In genomic region chr2:8576525-8577157, GRCh38 we compare ENCODE assay signal across 8 cellular contexts.
A peak's percentile ranks its signal among the peaks of the same experiment; 100 is the strongest.
DNase-seq lines count a peak whose midpoint lies in the region; ATAC-seq, FAIRE-seq and TF ChIP-seq lines count a peak whose summit lies in the region.
"Had no signal": no experiment of that assay in that cellular context is flagged by ENCODE, and none has a peak within 500 bp of the region (broad histone marks: within the 10 kb centered on the region; RNA-seq: fewer than 3 reads in every experiment).

No MANE protein-coding gene starts in this region.

- no TSS peak for BruUV-seq in K562 (replicated peaks; lab: Mats Ljungman, UMichigan)

- H3K79me2 ChIP-seq in K562 (ENCODE audit: control insufficient read depth, insufficient read depth, low read length), result no peaks in the 10 kb centered on the region

- in situ Hi-C loops in K562 (cut with MboI), result no loop called here

- TF ChIP-seq POLR2A in K562 (conservative IDR thresholded peaks at IDR 0.05), result no peak

- peak; percentile 7 for DNase-seq in NCI-H69 (lab: John Stamatoyannopoulos, UW)
- no peak for DNase-seq in K562 (ENCODE audit: extremely low read depth in 1 of 4, low spot score in 3 of 4)
- peak; percentile 56 for DNase-seq in stimulated activated CD4-positive, alpha-beta T cell treated with anti-CD3 and anti-CD28 coated beads, Interleukin-4, amount 100 ng/mL, for 24 hours
- DNase-seq in NCI-H1436 treated with DMSO at 0.1 percent for 48 hours (lab: John Stamatoyannopoulos, UW), result no peak
- no peak for DNase-seq in dedifferentiated amniotic fluid mesenchymal stem cell (ENCODE audit: extremely low spot score)
- DNase-seq in kidney glomerular epithelial cell (lab: John Stamatoyannopoulos, UW), result no peak

- intact Hi-C loops in K562 (cut with micrococcal nuclease), result no loop called here

- TF ChIP-seq RAD21 in K562 (CRISPR knock-in tag; conservative IDR thresholded peaks at IDR 0.05 in 1 of 2, IDR thresholded peaks at IDR 0.05 in 1 of 2), result no peak

- H3K9me3 ChIP-seq in K562 (replicated peaks; ENCODE audit: control insufficient read depth, insufficient read depth, low read depth, low read length), result no peaks in the 10 kb centered on the region

- no peak overlapping the region for H2AFZ ChIP-seq in K562 (ENCODE audit: low read depth, low read length)
- H2AFZ ChIP-seq: GM23338 had no signal

- H3K9ac ChIP-seq in K562 (ENCODE audit: insufficient read depth in 1 of 2, low read depth in 2 of 2, low read length in 2 of 2), result no peak overlapping the region

- CTCF ChIA-PET in K562 (lab: Yijun Ruan, JAX; ENCODE audit: low intra/inter-chr PET ratio), result no interaction called here

- no peaks in the 10 kb centered on the region for H3K9me1 ChIP-seq in K562 (ENCODE audit: control insufficient read depth, insufficient read depth, low read length)

- H4K20me1 ChIP-seq in K562 (replicated peaks; ENCODE audit: control insufficient read depth, insufficient read depth, low read length), result no peaks in the 10 kb centered on the region

- no peak for TF ChIP-seq EP300 in K562 (IDR thresholded peaks at IDR 0.05; ENCODE audit: low read length)

- H3K27me3 ChIP-seq in K562 (ENCODE audit: control insufficient read depth in 2 of 2, insufficient read depth in 2 of 2, low read length in 2 of 2), result peaks cover 5 to 62% of the 10 kb centered on the region in 2 experiments; a peak in 3 of 5 replicates

- H3K4me1 ChIP-seq in K562 (replicated peaks in 1 of 2; ENCODE audit: control insufficient read depth in 2 of 2, insufficient read depth in 2 of 2, low read length in 2 of 2), result peaks cover 12 to 21% of the 10 kb centered on the region in 2 experiments; a peak in 4 of 5 replicates

- H3K27ac ChIP-seq in K562 (ENCODE audit: extremely low read depth, low read depth, low read length), result no peak overlapping the region

- no peak overlapping the region for H3K4me3 ChIP-seq in K562
- H3K4me3 ChIP-seq: GM23338 had no signal

- H3K36me3 ChIP-seq in K562 (ENCODE audit: control insufficient read depth, insufficient read depth, low read length), result no peaks in the 10 kb centered on the region

- no peak for FAIRE-seq in K562 (lab: Jason Lieb, UNC)

- no peak overlapping the region for H3K4me2 ChIP-seq in K562 (ENCODE audit: insufficient read depth, low read length)
- H3K4me2 ChIP-seq: GM23338 had no signal

- no peak for TF ChIP-seq CTCF in K562 (IDR thresholded peaks at IDR 0.05 in 2 of 3, conservative IDR thresholded peaks at IDR 0.05 in 1 of 3; ENCODE audit: insufficient read depth in 2 of 3, low read depth in 1 of 3, low read length in 3 of 3)

- ATAC-seq in GM19452 (IDR thresholded peaks at IDR 0.05; ENCODE audit: unreplicated experiment) (peak; percentile 54), K562 (no peak)
- ATAC-seq: GM23338 had no signal

- POLR2A ChIA-PET in K562 (lab: Yijun Ruan, JAX), result interaction anchor here (0.6 to 1.2 kb wide), 2 partner anchors 16 to 58 kb away, joined by 4 to 5 read pairs; no protein-coding TSS in a partner anchor

- 11% methylated on average over 11 of the region's 12 CpGs for WGBS in K562 (ENCODE audit: insufficient coverage, low coverage, missing lambda C conversion rate)

TF ChIP-seq in K562, 482 proteins besides CTCF, POLR2A, EP300 and RAD21 (continues in another document):
- TF ChIP-seq TAF1 (IDR thresholded peaks at IDR 0.05; ENCODE audit: control insufficient read depth, extremely low read depth, insufficient read depth, low read length, severe bottlenecking), result no peak
- no peak for TF ChIP-seq MAFG (tag; conservative IDR thresholded peaks at IDR 0.05)
- TF ChIP-seq IRF1 (CRISPR knock-in tag; IDR thresholded peaks at IDR 0.05; ENCODE audit: borderline replicate concordance), result no peak
- peak; percentile 81; the same call in 1 of the 2 replicates for TF ChIP-seq CBX1 (IDR thresholded peaks at IDR 0.05; ENCODE audit: low read depth)
- no peak for TF ChIP-seq SLC30A9 (CRISPR knock-in tag; IDR thresholded peaks at IDR 0.05)
- TF ChIP-seq ZFP36 (IDR thresholded peaks at IDR 0.05; ENCODE audit: low read depth, low read length, partially characterized antibody), result peak; percentile 76
- no peak for TF ChIP-seq HOMEZ (CRISPR knock-in tag; IDR thresholded peaks at IDR 0.05)
- no peak for TF ChIP-seq LCOR (CRISPR knock-in tag; IDR thresholded peaks at IDR 0.05)
- TF ChIP-seq RCOR1 (IDR thresholded peaks at IDR 0.05; ENCODE audit: borderline replicate concordance in 1 of 2, low read depth in 2 of 2, low read length in 2 of 2), result peak in 1 of 2 experiments; percentile 46; a peak in 1 of 4 replicates
- TF ChIP-seq GABPB1 (CRISPR knock-in tag; IDR thresholded peaks at IDR 0.05), result no peak
- TF ChIP-seq MLLT1 (IDR thresholded peaks at IDR 0.05), result no peak
- no peak for TF ChIP-seq RB1 (IDR thresholded peaks at IDR 0.05; ENCODE audit: low read depth)
- TF ChIP-seq HDAC2 (IDR thresholded peaks at IDR 0.05), result peak; percentile 63; the same call in 1 of the 2 replicates
- TF ChIP-seq COPS2 (conservative IDR thresholded peaks at IDR 0.05), result no peak
- TF ChIP-seq RFX7 (CRISPR knock-in tag; IDR thresholded peaks at IDR 0.05), result no peak
- no peak for TF ChIP-seq PML (IDR thresholded peaks at IDR 0.05; ENCODE audit: low read length)
- no peak for TF ChIP-seq ZNF75A (CRISPR knock-in tag; IDR thresholded peaks at IDR 0.05)
- no peak for TF ChIP-seq POU5F1 (IDR thresholded peaks at IDR 0.05; ENCODE audit: borderline replicate concordance, low read depth, low read length, partially characterized antibody)
- TF ChIP-seq SREBF1 (IDR thresholded peaks at IDR 0.05; ENCODE audit: borderline replicate concordance, low read depth, low read length), result no peak
- peak; percentile 91 for TF ChIP-seq BCOR (IDR thresholded peaks at IDR 0.05)
- no peak for TF ChIP-seq ZNF592 (IDR thresholded peaks at IDR 0.05)
- no peak for TF ChIP-seq MYC (IDR thresholded peaks at IDR 0.05; ENCODE audit: low read depth, low read length)
- no peak for TF ChIP-seq MYC (CRISPR knock-in tag; IDR thresholded peaks at IDR 0.05; ENCODE audit: borderline replicate concordance, low read depth)
- peak; percentile 64 to 66 for TF ChIP-seq KDM1A (IDR thresholded peaks at IDR 0.05)

Comparison
In these comparisons a context has a peak if more than half of its experiments do, and no peak if none do; other contexts are left out.
1. DNase-seq: peak in NCI-H69 (single experiment) and stimulated activated CD4-positive, alpha-beta T cell treated with anti-CD3 and anti-CD28 coated beads, Interleukin-4, amount 100 ng/mL, for 24 hours (single experiment); none in K562 (0 of 4), NCI-H1436 treated with DMSO at 0.1 percent for 48 hours (single experiment), dedifferentiated amniotic fluid mesenchymal stem cell (single experiment) and kidney glomerular epithelial cell (single experiment).